In the genomic region with DNA sequence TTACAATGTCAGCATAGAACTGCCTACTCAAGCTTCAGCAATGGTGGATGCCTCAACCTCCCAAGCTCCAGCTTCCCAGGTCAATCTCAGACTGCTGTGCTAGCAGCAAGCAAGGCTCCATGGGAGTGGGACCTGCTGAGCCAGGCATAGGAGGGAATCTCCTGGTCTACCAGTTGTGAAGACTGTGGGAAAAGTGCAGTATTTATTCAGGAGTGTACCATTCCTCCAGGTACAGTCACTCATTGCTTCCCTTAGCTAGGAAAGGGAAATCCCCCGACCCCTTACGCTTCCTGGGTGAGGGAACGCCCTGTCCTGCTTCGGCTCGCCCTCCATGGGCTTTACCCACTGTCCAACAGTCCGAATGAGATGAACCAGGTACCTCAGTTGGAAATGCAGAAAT, we compare ENCODE assay signal across 26 cellular contexts.
"Had no signal": no experiment of that assay in that cellular context is flagged by ENCODE, and none has a peak within 500 bp of the region (broad histone marks: within the 10 kb centered on the region; RNA-seq: fewer than 3 reads in every experiment).

No MANE protein-coding gene starts in this region.

- H3K27ac ChIP-seq: colonic mucosa, epithelial cell of prostate, esophagus squamous epithelium, gastrocnemius medialis, heart right ventricle, left lung, lower lobe of right lung had no signal

- H3K27me3 ChIP-seq: colonic mucosa, esophagus squamous epithelium, gastrocnemius medialis, heart right ventricle, left lung had no signal

- H3K9me3 ChIP-seq: colonic mucosa, gastrocnemius medialis, lower lobe of right lung had no signal

- DNase-seq: colonic mucosa; cortex of kidney; effector CD8-positive, alpha-beta T cell; effector memory CD8-positive, alpha-beta T cell; endodermal cell; erythroblast; esophagus squamous epithelium; foreskin fibroblast; foreskin melanocyte; gastrocnemius medialis; glutamatergic neuron; head of caudate nucleus; heart right ventricle; hippocampal formation; left cardiac atrium; left lung; left ventricle myocardium superior; lower lobe of right lung; mesenchymal stem cell; mucosa of descending colon; naive B cell had no signal

- ATAC-seq: effector memory CD8-positive, alpha-beta T cell; esophagus mucosa; gastrocnemius medialis; heart right ventricle; left cardiac atrium; left lung; left ventricle myocardium superior; lower lobe of right lung; mucosa of descending colon had no signal

- H3K4me3 ChIP-seq: colonic mucosa, esophagus squamous epithelium, gastrocnemius medialis, heart right ventricle, left lung, lower lobe of right lung, mucosa of descending colon had no signal

- FAIRE-seq: endometrium, islet of Langerhans, keratinocyte had no signal

- H3K4me1 ChIP-seq: colonic mucosa, esophagus squamous epithelium, gastrocnemius medialis, heart right ventricle, left lung, lower lobe of right lung had no signal

- H3K36me3 ChIP-seq: colonic mucosa, esophagus squamous epithelium, gastrocnemius medialis, heart right ventricle, left lung, lower lobe of right lung had no signal
